25 cellular contexts compared by ENCODE assay signal in genomic region chr1:176931526-176931925, GRCh38.
"Had no signal": no experiment of that assay in that cellular context is flagged by ENCODE, and none has a peak within 500 bp of the region (broad histone marks: within the 10 kb centered on the region; RNA-seq: fewer than 3 reads in every experiment).

No MANE protein-coding gene starts in this region.

- ATAC-seq: stimulated activated effector memory CD8-positive, alpha-beta T cell treated with anti-CD3 and anti-CD28 coated beads, Interleukin-12 subunit alpha, Interleukin-12 subunit beta, amount 100 ng/mL, for 72 hours; stimulated activated memory B cell treated with anti-CD40 and anti-IgM and Interleukin-4, amounts not matched to agents 10 μg/mL and 1 μg/mL and 100 μg/mL, for 72 hours; stimulated activated naive B cell treated with anti-CD40 and anti-IgM and Interleukin-4, amounts not matched to agents 10 μg/mL and 1 μg/mL and 100 μg/mL, for 72 hours; stimulated activated naive CD8-positive, alpha-beta T cell treated with anti-CD3 and anti-CD28 coated beads, Interleukin-15, amount 100 ng/mL, for 72 hours; stimulated activated naive CD8-positive, alpha-beta T cell treated with anti-CD3 and anti-CD28 coated beads, Interleukin-15, Interleukin-2, amounts not matched to agents 100 U/mL and 50 U/mL, for 24 hours; upper lobe of right lung had no signal

- H3K4me3 ChIP-seq: stomach, suprapubic skin, testis, thyroid gland, tibial artery, tibial nerve, transverse colon, upper lobe of left lung, upper lobe of right lung, uterus, vagina had no signal

- H3K27me3 ChIP-seq: stomach, suprapubic skin, testis, thyroid gland, tibial artery, tibial nerve, transverse colon, upper lobe of left lung, upper lobe of right lung, uterus, vagina had no signal

- H3K27ac ChIP-seq: stomach, suprapubic skin, testis, thyroid gland, tibial artery, tibial nerve, transverse colon, upper lobe of left lung, upper lobe of right lung, uterus, vagina had no signal

- DNase-seq: stimulated activated CD4-positive, alpha-beta T cell treated with anti-CD3 and anti-CD28 coated beads, Interleukin-2, amount 100 ng/mL, for 48 hours; stimulated activated CD4-positive, alpha-beta T cell treated with anti-CD3 and anti-CD28 coated beads, Interleukin-4, amount 100 ng/mL, for 1 hour; stimulated activated CD4-positive, alpha-beta T cell treated with anti-CD3 and anti-CD28 coated beads, Interleukin-4, amount 100 ng/mL, for 24 hours; stimulated activated CD4-positive, alpha-beta T cell treated with anti-CD3 and anti-CD28 coated beads, Interleukin-4, amount 100 ng/mL, for 4 hours; stimulated activated CD8-positive, alpha-beta memory T cell treated with anti-CD3 and anti-CD28 coated beads, Interleukin-4, amount 100 ng/mL, for 48 hours; stimulated activated naive B cell treated with anti-CD40 and anti-IgM and Interleukin-4, amounts not matched to agents 10 μg/mL and 1 μg/mL and 100 μg/mL, for 72 hours; stimulated activated naive CD4-positive, alpha-beta T cell; stimulated activated naive CD4-positive, alpha-beta T cell treated with Interleukin-2 at 50 U/mL for 16 hours; stimulated activated naive CD8-positive, alpha-beta T cell treated with anti-CD3 and anti-CD28 coated beads, Interleukin-15, amount 100 ng/mL, for 72 hours; stimulated activated naive CD8-positive, alpha-beta T cell treated with anti-CD3 and anti-CD28 coated beads, Interleukin-15, Interleukin-2, amounts not matched to agents 100 U/mL and 50 U/mL, for 24 hours; stomach; substantia nigra; testis; thyroid gland; tibial artery; transverse colon; upper lobe of left lung; upper lobe of right lung; uterus had no signal

- H3K36me3 ChIP-seq: stomach, suprapubic skin, thoracic aorta, thyroid gland, tibial artery, tibial nerve, transverse colon, upper lobe of left lung, upper lobe of right lung, uterus, vagina had no signal

- H3K4me1 ChIP-seq: suprapubic skin, testis, thyroid gland, tibial nerve, transverse colon, upper lobe of left lung, uterus, vagina had no signal

- H3K9me3 ChIP-seq: stomach, suprapubic skin, testis, thoracic aorta, thyroid gland, tibial artery, tibial nerve, transverse colon, upper lobe of left lung, upper lobe of right lung, uterus, vagina had no signal
